In genomic region chrX:40805404-40805803, GRCh38 we compare ENCODE assay signal across 21 cellular contexts.
"Had no signal": no experiment of that assay in that cellular context is flagged by ENCODE, and none has a peak within 500 bp of the region (broad histone marks: within the 10 kb centered on the region; RNA-seq: fewer than 3 reads in every experiment).

No MANE protein-coding gene starts in this region.

- H3K27me3 ChIP-seq: SJCRH30 had no signal

- H3K27ac ChIP-seq: KMS-11, RWPE1, SJCRH30 had no signal

- H3K4me3 ChIP-seq: SJCRH30 had no signal

- H3K4me1 ChIP-seq: SJCRH30 had no signal

- ATAC-seq: HepG2, Panc1, PC-3, SK-N-SH treated with all-trans-retinoic acid at 6 μM for 48 hours had no signal

- H3K36me3 ChIP-seq: SJCRH30 had no signal

- DNase-seq: IMR-90, Kasumi-1, MM.1S, NCI-H1092 treated with DMSO at 0.1 percent for 48 hours, NCI-H1436, NCI-H187 treated with DMSO at 0.1 percent for 48 hours, NCI-H2029 treated with DMSO at 0.1 percent for 48 hours, NCI-H2171 treated with DMSO at 0.1 percent for 48 hours, NCI-H345, NCI-H446 treated with DMSO at 0.1 percent for 48 hours, NCI-H510A treated with DMSO at 0.1 percent for 48 hours, NCI-H526 treated with DMSO at 0.1 percent for 48 hours, NCI-H748 treated with DMSO at 0.1 percent for 48 hours, PC-3, SHP77 treated with DMSO at 0.1 percent for 48 hours, SJCRH30 had no signal

- FAIRE-seq: HepG2 had no signal

- H3K9ac ChIP-seq: KMS-11 had no signal

- H3K4me2 ChIP-seq: KMS-11 had no signal

- H3K9me3 ChIP-seq: SJCRH30 had no signal
